18 cellular contexts compared by ENCODE assay signal in the genomic region with DNA sequence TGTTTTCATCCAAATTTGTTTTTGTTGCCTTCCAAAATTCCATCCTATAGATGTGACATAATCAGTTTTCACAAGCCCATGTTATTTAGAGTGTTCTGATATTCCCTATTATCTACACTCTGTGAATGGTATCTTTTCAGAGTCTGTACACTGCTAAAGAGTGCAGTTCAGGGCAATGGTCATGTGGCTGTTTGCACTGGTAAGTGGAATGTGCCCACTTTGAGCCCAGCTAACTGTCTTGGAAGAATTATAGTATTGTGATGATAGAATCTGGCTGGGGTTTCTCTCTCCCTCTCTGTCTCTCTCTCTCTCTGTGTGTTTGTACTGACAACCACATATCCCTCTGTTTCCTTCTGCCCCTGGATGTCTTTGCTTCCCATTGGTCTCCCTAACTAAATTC.
"Had no signal": no experiment of that assay in that cellular context is flagged by ENCODE, and none has a peak within 500 bp of the region (broad histone marks: within the 10 kb centered on the region; RNA-seq: fewer than 3 reads in every experiment).

No MANE protein-coding gene starts in this region.

- DNase-seq: colonic mucosa; cortex of kidney; dermis blood vessel endothelial cell; dorsolateral prefrontal cortex; effector CD4-positive, alpha-beta T cell; effector CD8-positive, alpha-beta T cell; effector memory CD4-positive, alpha-beta T cell; effector memory CD8-positive, alpha-beta T cell; endodermal cell; erythroblast; esophagus squamous epithelium; foreskin fibroblast; foreskin keratinocyte; gastrocnemius medialis; glutamatergic neuron; head of caudate nucleus; heart left ventricle; heart right ventricle had no signal
